In the genomic region with DNA sequence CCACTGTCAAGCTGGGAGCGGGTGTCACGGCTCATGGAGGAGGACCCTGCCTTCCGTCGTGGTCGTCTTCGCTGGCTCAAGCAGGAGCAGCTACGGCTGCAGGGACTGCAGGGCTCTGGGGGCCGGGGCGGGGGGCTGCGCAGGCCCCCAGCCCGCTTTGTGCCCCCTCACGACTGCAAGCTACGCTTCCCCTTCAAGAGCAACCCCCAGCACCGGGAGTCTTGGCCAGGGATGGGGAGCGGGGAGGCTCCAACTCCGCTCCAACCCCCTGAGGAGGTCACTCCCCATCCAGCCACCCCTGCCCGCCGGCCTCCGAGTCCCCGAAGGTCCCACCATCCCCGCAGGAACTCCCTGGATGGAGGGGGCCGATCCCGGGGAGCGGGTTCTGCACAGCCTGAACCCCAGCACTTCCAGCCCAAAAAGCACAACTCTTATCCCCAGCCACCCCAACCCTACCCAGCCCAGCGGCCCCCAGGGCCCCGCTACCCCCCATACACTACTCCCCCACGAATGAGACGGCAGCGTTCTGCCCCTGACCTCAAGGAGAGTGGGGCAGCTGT, we compare ENCODE assay signal across 22 cellular contexts. TPM values are rescaled to one million over a fixed set of nuclear protein-coding genes. Genes with fewer than 3 reads are reported as not detected.
DNase-seq lines count a peak whose midpoint lies in the region; ATAC-seq and TF ChIP-seq lines count a peak whose summit lies in the region.
"Had no signal": no experiment of that assay in that cellular context is flagged by ENCODE, and none has a peak within 500 bp of the region (broad histone marks: within the 10 kb centered on the region; RNA-seq: fewer than 3 reads in every experiment).

No MANE protein-coding gene starts in this region.

- H3K27ac Mint-ChIP-seq in activated T-helper 17 cell treated with anti-CD3 and anti-CD28 coated beads, Interleukin-2, amount 50 U/mL, for 72 hours: peak overlapping the region; percentile 63
- peak overlapping the region; percentile 44 for H3K27ac Mint-ChIP-seq in stimulated activated effector memory CD8-positive, alpha-beta T cell treated with anti-CD3 and anti-CD28 coated beads, Interleukin-12 subunit alpha, Interleukin-12 subunit beta, amount 100 ng/mL, for 72 hours
- H3K27ac Mint-ChIP-seq: CD4-positive, CD25-positive, alpha-beta regulatory T cell had no signal

- no peaks in the 10 kb centered on the region for H3K27me3 ChIP-seq in H7 (ENCODE audit: control insufficient read depth, insufficient read depth, low read length)
- no peaks in the 10 kb centered on the region for H3K27me3 ChIP-seq in lower lobe of right lung (ENCODE audit: low read depth)

- peak; percentile 43 for DNase-seq in H7
- no peak for DNase-seq in lower lobe of right lung
- DNase-seq in stimulated activated effector memory CD8-positive, alpha-beta T cell treated with anti-CD3 and anti-CD28 coated beads, Interleukin-12 subunit alpha, Interleukin-12 subunit beta, amount 100 ng/mL, for 72 hours (ENCODE audit: low spot score in 2 of 2): no peak
- DNase-seq in NCI-H2196 (lab: John Stamatoyannopoulos, UW; ENCODE audit: unreplicated experiment): no peak
- DNase-seq: CD4-positive, CD25-positive, alpha-beta regulatory T cell; DMS79 treated with DMSO at 0.1 percent for 48 hours; KG1; NCI-H1092 treated with DMSO at 0.1 percent for 48 hours; NCI-H1436 treated with DMSO at 0.1 percent for 48 hours; NCI-H1930; NCI-H2227 treated with DMSO at 0.1 percent for 48 hours; NCI-H510A treated with DMSO at 0.1 percent for 48 hours; NCI-H748 treated with DMSO at 0.1 percent for 48 hours; PC-9; RPMI8226; SIG-M5 had no signal

- ATAC-seq in activated T-helper 17 cell treated with anti-CD3 and anti-CD28 coated beads, Interleukin-2, amount 50 U/mL, for 72 hours (replicated peaks): no peak
- ATAC-seq in lower lobe of right lung (peak in 1 of 2 donors; percentile 1), GM21786 (IDR thresholded peaks at IDR 0.05; ENCODE audit: unreplicated experiment) (no peak), HG03442 (IDR thresholded peaks at IDR 0.05; ENCODE audit: unreplicated experiment) (no peak)
- ATAC-seq in stimulated activated effector memory CD8-positive, alpha-beta T cell treated with anti-CD3 and anti-CD28 coated beads, Interleukin-12 subunit alpha, Interleukin-12 subunit beta, amount 100 ng/mL, for 72 hours: no peak

- intact Hi-C loops in lower lobe of right lung (cut with DNase I): no loop called here

- H3K4me3 Mint-ChIP-seq in activated T-helper 17 cell treated with anti-CD3 and anti-CD28 coated beads, Interleukin-2, amount 50 U/mL, for 72 hours: no peak overlapping the region
- no peak overlapping the region for H3K4me3 Mint-ChIP-seq in stimulated activated effector memory CD8-positive, alpha-beta T cell treated with anti-CD3 and anti-CD28 coated beads, Interleukin-12 subunit alpha, Interleukin-12 subunit beta, amount 100 ng/mL, for 72 hours
- H3K4me3 Mint-ChIP-seq: CD4-positive, CD25-positive, alpha-beta regulatory T cell had no signal

- peak overlapping the region; percentile 56 for H3K27ac ChIP-seq in lower lobe of right lung
- H3K27ac ChIP-seq: HL-60, PC-9 had no signal

- peaks cover 7% of the 10 kb centered on the region for H3K4me1 Mint-ChIP-seq in activated T-helper 17 cell treated with anti-CD3 and anti-CD28 coated beads, Interleukin-2, amount 50 U/mL, for 72 hours
- peaks cover 13% of the 10 kb centered on the region for H3K4me1 Mint-ChIP-seq in stimulated activated effector memory CD8-positive, alpha-beta T cell treated with anti-CD3 and anti-CD28 coated beads, Interleukin-12 subunit alpha, Interleukin-12 subunit beta, amount 100 ng/mL, for 72 hours

- no peaks in the 10 kb centered on the region for H3K9me3 Mint-ChIP-seq in activated T-helper 17 cell treated with anti-CD3 and anti-CD28 coated beads, Interleukin-2, amount 50 U/mL, for 72 hours
- H3K9me3 Mint-ChIP-seq in stimulated activated effector memory CD8-positive, alpha-beta T cell treated with anti-CD3 and anti-CD28 coated beads, Interleukin-12 subunit alpha, Interleukin-12 subunit beta, amount 100 ng/mL, for 72 hours: no peaks in the 10 kb centered on the region
- H3K9me3 Mint-ChIP-seq: CD4-positive, CD25-positive, alpha-beta regulatory T cell had no signal

- no peaks in the 10 kb centered on the region for H3K4me1 ChIP-seq in lower lobe of right lung
- H3K4me1 ChIP-seq: HAP-1 had no signal

- no peak for TF ChIP-seq CTCF in lower lobe of right lung (IDR thresholded peaks at IDR 0.05)

- H3K36me3 ChIP-seq in H7 (replicated peaks; ENCODE audit: control insufficient read depth, insufficient read depth, low read length): peaks cover 21% of the 10 kb centered on the region
- peaks cover 55% of the 10 kb centered on the region for H3K36me3 ChIP-seq in lower lobe of right lung

- H3K4me3 ChIP-seq in H7 (ENCODE audit: insufficient read depth, low read depth, low read length) (no peak overlapping the region), lower lobe of right lung (no peak overlapping the region)
- H3K4me3 ChIP-seq: HAP-1, PC-9 had no signal

- H3K9me3 ChIP-seq in lower lobe of right lung: no peaks in the 10 kb centered on the region
- H3K9me3 ChIP-seq: HAP-1 had no signal

- H3K27me3 Mint-ChIP-seq in activated T-helper 17 cell treated with anti-CD3 and anti-CD28 coated beads, Interleukin-2, amount 50 U/mL, for 72 hours: no peaks in the 10 kb centered on the region
- H3K27me3 Mint-ChIP-seq: CD4-positive, CD25-positive, alpha-beta regulatory T cell had no signal

- peaks cover 58% of the 10 kb centered on the region for H3K36me3 Mint-ChIP-seq in activated T-helper 17 cell treated with anti-CD3 and anti-CD28 coated beads, Interleukin-2, amount 50 U/mL, for 72 hours (ENCODE audit: low read depth)
- H3K36me3 Mint-ChIP-seq in stimulated activated effector memory CD8-positive, alpha-beta T cell treated with anti-CD3 and anti-CD28 coated beads, Interleukin-12 subunit alpha, Interleukin-12 subunit beta, amount 100 ng/mL, for 72 hours: peaks cover 53% of the 10 kb centered on the region

RNA-seq across cellular contexts. Expression of a gene that starts 11.6 kb away (rescaled TPM):
- total RNA-seq in H7 (2014; rRNA removed; shearing (Covaris generic)): 0.10 TPM in 1 of 2 replicates, not detected in the other
- total RNA-seq in activated T-helper 17 cell treated with anti-CD3 and anti-CD28 coated beads, Interleukin-2, amount 50 U/mL, for 72 hours: under 1 TPM; 0.11 to 0.26 TPM
- 0.86 TPM for total RNA-seq in lower lobe of right lung
- total RNA-seq: HT-29 had no signal

RNA-seq across cellular contexts. Expression of a gene that starts 25.9 kb away (rescaled TPM):
- total RNA-seq in H7 (2014; rRNA removed; shearing (Covaris generic)): 46.2 and 48.8 TPM in 2 replicates
- 10 to 100 TPM; 47.4 to 54.4 TPM for total RNA-seq in activated T-helper 17 cell treated with anti-CD3 and anti-CD28 coated beads, Interleukin-2, amount 50 U/mL, for 72 hours
- 182 TPM for total RNA-seq in lower lobe of right lung

RNA-seq across cellular contexts. Expression of a gene that starts 26.3 kb away (rescaled TPM):
- 0.42 and 0.63 TPM in 2 replicates for total RNA-seq in H7 (2014; rRNA removed; shearing (Covaris generic))
- total RNA-seq in activated T-helper 17 cell treated with anti-CD3 and anti-CD28 coated beads, Interleukin-2, amount 50 U/mL, for 72 hours: under 1 TPM; 0.61 to 0.69 TPM
- total RNA-seq in lower lobe of right lung: 1.9 TPM
- total RNA-seq: CD4-positive, CD25-positive, alpha-beta regulatory T cell had no signal

RNA-seq across cellular contexts. Expression of a gene that starts 36.2 kb away (rescaled TPM):
- total RNA-seq in H7 (2014; rRNA removed; shearing (Covaris generic)): 1.6 and 3.8 TPM in 2 replicates
- total RNA-seq in activated T-helper 17 cell treated with anti-CD3 and anti-CD28 coated beads, Interleukin-2, amount 50 U/mL, for 72 hours: 100 to 1,000 TPM in 1 of 2 donors, 10 to 100 TPM in 1; 66.9 to 103 TPM
- total RNA-seq in lower lobe of right lung: 49.9 TPM

RNA-seq across cellular contexts. Expression of a gene that starts 54.6 kb away (rescaled TPM):
- 0.21 and 0.96 TPM in 2 replicates for total RNA-seq in H7 (2014; rRNA removed; shearing (Covaris generic))
- 1 to 10 TPM; 1.4 to 1.9 TPM for total RNA-seq in activated T-helper 17 cell treated with anti-CD3 and anti-CD28 coated beads, Interleukin-2, amount 50 U/mL, for 72 hours
- total RNA-seq in lower lobe of right lung: 7.1 TPM
